1 cellular context compared by ENCODE assay signal in genomic region chr6:88166493-88166900, GRCh38.
TF ChIP-seq lines count a peak whose summit lies in the region.

No MANE protein-coding gene starts in this region.

TF ChIP-seq in HEK293, 187 proteins besides CTCF, POLR2A, EP300 and RAD21 (continued from another document):
- TF ChIP-seq ZNF398 (tag by site-specific recombination; IDR thresholded peaks at IDR 0.05) (peak; percentile 46), ZBTB20 (tag by site-specific recombination; IDR thresholded peaks at IDR 0.05) (peak; percentile 79), ZFHX2 (tag by site-specific recombination; conservative IDR thresholded peaks at IDR 0.05) (peak; percentile 92), ZNF324 (tag by site-specific recombination; IDR thresholded peaks at IDR 0.05) (0 out of 2 replicates have a peak, but pooled peaks have one; percentile 22), ZNF626 (tag by site-specific recombination; IDR thresholded peaks at IDR 0.05) (no peak), ZNF600 (tag by site-specific recombination; IDR thresholded peaks at IDR 0.05) (0 out of 2 replicates have a peak, but pooled peaks have one; percentile 41), KLF17 (tag by site-specific recombination; IDR thresholded peaks at IDR 0.05) (peak; percentile 77), ZNF280C (tag by site-specific recombination; IDR thresholded peaks at IDR 0.05) (no peak), ZNF211 (tag by site-specific recombination; IDR thresholded peaks at IDR 0.05; ENCODE audit: low read depth) (no peak), ZBTB10 (tag by site-specific recombination; IDR thresholded peaks at IDR 0.05) (peak; percentile 86), ZNF391 (tag by site-specific recombination; IDR thresholded peaks at IDR 0.05; ENCODE audit: borderline replicate concordance, low read depth) (peak; percentile 32; the same call in 1 of the 2 replicates), ZNF518A (tag by site-specific recombination; conservative IDR thresholded peaks at IDR 0.05; ENCODE audit: low read depth) (0 out of 2 replicates have a peak, but pooled peaks have one; percentile 24), ZNF692 (tag by site-specific recombination; IDR thresholded peaks at IDR 0.05) (peak; percentile 54), ZNF169 (tag by site-specific recombination; IDR thresholded peaks at IDR 0.05) (no peak), PATZ1 (tag by site-specific recombination; IDR thresholded peaks at IDR 0.05) (peak; percentile 88), HIC1 (tag by site-specific recombination; IDR thresholded peaks at IDR 0.05) (peak; percentile 33; the same call in 1 of the 2 replicates), ZNF341 (tag by site-specific recombination; IDR thresholded peaks at IDR 0.05; ENCODE audit: low read depth) (peak; percentile 74), GLIS2 (tag by site-specific recombination; IDR thresholded peaks at IDR 0.05) (peak; percentile 73), SP3 (tag by site-specific recombination; IDR thresholded peaks at IDR 0.05) (peak; percentile 20; the same call in 1 of the 2 replicates), GLI4 (tag by site-specific recombination; IDR thresholded peaks at IDR 0.05) (0 out of 2 replicates have a peak, but pooled peaks have one; percentile 12), SP2 (tag by site-specific recombination; IDR thresholded peaks at IDR 0.05) (peak; percentile 55), ZNF157 (tag by site-specific recombination; IDR thresholded peaks at IDR 0.05) (0 out of 2 replicates have a peak, but pooled peaks have one; percentile 24), ZBTB8A (tag by site-specific recombination; IDR thresholded peaks at IDR 0.05) (peak; percentile 57), ZNF629 (tag by site-specific recombination; IDR thresholded peaks at IDR 0.05) (peak; percentile 29; the same call in 1 of the 2 replicates), MEIS1 (CRISPR knock-in tag; IDR thresholded peaks at IDR 0.05; ENCODE audit: borderline replicate concordance) (peak; percentile 34; the same call in 1 of the 2 replicates), KLF16 (tag by site-specific recombination; IDR thresholded peaks at IDR 0.05) (no peak), ZBTB26 (tag by site-specific recombination; optimal IDR thresholded peaks at IDR 0.05) (peak; percentile 94)
